In genomic region chr3:125194849-125195601, GRCh38 we compare ENCODE assay signal across 15 cellular contexts. TPM values are rescaled to one million over a fixed set of nuclear protein-coding genes. Genes with fewer than 3 reads are reported as not detected.
DNase-seq lines count a peak whose midpoint lies in the region; ATAC-seq and TF ChIP-seq lines count a peak whose summit lies in the region.
"Had no signal": no experiment of that assay in that cellular context is flagged by ENCODE, and none has a peak within 500 bp of the region (broad histone marks: within the 10 kb centered on the region; RNA-seq: fewer than 3 reads in every experiment).

No MANE protein-coding gene starts in this region.

- H3K27me3 ChIP-seq in BJ (ENCODE audit: control insufficient read depth, insufficient read depth, low read length) = no peaks in the 10 kb centered on the region
- H3K27me3 ChIP-seq: uterus had no signal

- H3K27ac ChIP-seq in HEK293 (ENCODE audit: extremely low read depth, low read depth, low read length) = no peak overlapping the region
- H3K27ac ChIP-seq: uterus had no signal

- TF ChIP-seq CTCF in BJ (IDR thresholded peaks at IDR 0.05; ENCODE audit: insufficient read depth, low read depth, low read length) (peak; percentile 28), HEK293 (tag by site-specific recombination; IDR thresholded peaks at IDR 0.05) (no peak), choroid plexus epithelial cell (conservative IDR thresholded peaks at IDR 0.05; ENCODE audit: low read depth, low read length) (peak; percentile 15)

- POLR2A ChIA-PET in BJ (lab: Charles Lee) = interaction anchor here (0.6 kb wide), 2 partner anchors 138 to 286 kb away, joined by 3 to 6 read pairs; no protein-coding TSS in a partner anchor
- POLR2A ChIA-PET in HEK293 (lab: Yijun Ruan, JAX) = no interaction called here

- H3K4me1 ChIP-seq in HEK293 (ENCODE audit: control insufficient read depth, insufficient read depth, low read length) = no peaks in the 10 kb centered on the region
- H3K4me1 ChIP-seq: uterus had no signal

- H3K4me3 ChIP-seq in BJ (ENCODE audit: low read depth, low read length) (no peak overlapping the region), HEK293 (ENCODE audit: low read depth, low read length) (no peak overlapping the region), choroid plexus epithelial cell (ENCODE audit: low read depth, low read length) (no peak overlapping the region)
- H3K4me3 ChIP-seq: skin epidermis, uterus had no signal

- H3K9me3 ChIP-seq in HEK293 (ENCODE audit: control insufficient read depth, insufficient read depth, low read depth, low read length) = no peaks in the 10 kb centered on the region
- H3K9me3 ChIP-seq: uterus had no signal

- H3K36me3 ChIP-seq in BJ (ENCODE audit: control insufficient read depth, insufficient read depth, low read length) (no peaks in the 10 kb centered on the region), HEK293 (ENCODE audit: control insufficient read depth in 2 of 2, insufficient read depth in 1 of 2, low read length in 2 of 2) (no peaks in the 10 kb centered on the region)
- H3K36me3 ChIP-seq: uterus had no signal

- CTCF ChIA-PET in BJ (lab: Yijun Ruan, JAX) (interaction anchor here (0.9 to 1.6 kb wide), 5 partner anchors 9 to 149 kb away, joined by 3 to 4 read pairs (median 3); no protein-coding TSS in a partner anchor), HEK293 (lab: Yijun Ruan, JAX) (interaction anchor here (0.5 to 0.8 kb wide), 2 partner anchors 60 to 409 kb away, joined by 3 to 5 read pairs; no protein-coding TSS in a partner anchor)

- ATAC-seq in GM18519 (IDR thresholded peaks at IDR 0.05; ENCODE audit: low FRiP score, unreplicated experiment) (no peak), HG02763 (IDR thresholded peaks at IDR 0.05; ENCODE audit: unreplicated experiment) (no peak)

- DNase-seq in BJ (ENCODE audit: low read depth) (peak; percentile 54), choroid plexus epithelial cell (ENCODE audit: low read depth) (peak; percentile 96), mucosa of gallbladder (ENCODE audit: low spot score) (peak; percentile 56), NCI-H1092 (lab: John Stamatoyannopoulos, UW) (no peak), NCI-H2171 treated with DMSO at 0.1 percent for 48 hours (lab: John Stamatoyannopoulos, UW) (no peak)
- DNase-seq: activated CD4-positive, alpha-beta T cell treated with anti-CD3 and anti-CD28 coated beads, Interleukin-2, amount 50 U/mL, for 48 hours; activated naive CD4-positive, alpha-beta T cell treated with anti-CD3 and anti-CD28 coated beads, Interleukin-2, amount 50 U/mL, for 16 hours; COR-L47; NCI-H1694 treated with DMSO at 0.1 percent for 48 hours; uterus had no signal

TF ChIP-seq in HEK293, 187 proteins besides CTCF, POLR2A, EP300 and RAD21:
- TF ChIP-seq GLIS1 (tag by site-specific recombination; IDR thresholded peaks at IDR 0.05) = 0 out of 2 replicates have a peak, but pooled peaks have one; percentile 17
- TF ChIP-seq ZNF366 (tag by site-specific recombination; conservative IDR thresholded peaks at IDR 0.05) = no peak
- TF ChIP-seq ZNF544 (tag by site-specific recombination; IDR thresholded peaks at IDR 0.05) = no peak

RNA-seq across cellular contexts. Expression of gene SLC12A8, which starts 17.5 kb away (rescaled TPM):
- 6.3 and 8.4 TPM in 2 replicates for polyA plus RNA-seq in BJ (2011; rRNA removed)
- 5.9 and 6.0 TPM in 2 replicates for polyA minus RNA-seq in BJ (2011; rRNA and poly(A)+ RNA removed)
- 49.5 TPM for total RNA-seq in mucosa of gallbladder
- total RNA-seq: mononuclear cell had no signal

Comparison
In these comparisons a context has a peak if more than half of its experiments do, and no peak if none do; other contexts are left out.
1. DNase-seq: peak in BJ (single experiment), choroid plexus epithelial cell (single experiment) and mucosa of gallbladder (single experiment); none in NCI-H1092 (single experiment) and NCI-H2171 treated with DMSO at 0.1 percent for 48 hours (single experiment).